In the genomic region with DNA sequence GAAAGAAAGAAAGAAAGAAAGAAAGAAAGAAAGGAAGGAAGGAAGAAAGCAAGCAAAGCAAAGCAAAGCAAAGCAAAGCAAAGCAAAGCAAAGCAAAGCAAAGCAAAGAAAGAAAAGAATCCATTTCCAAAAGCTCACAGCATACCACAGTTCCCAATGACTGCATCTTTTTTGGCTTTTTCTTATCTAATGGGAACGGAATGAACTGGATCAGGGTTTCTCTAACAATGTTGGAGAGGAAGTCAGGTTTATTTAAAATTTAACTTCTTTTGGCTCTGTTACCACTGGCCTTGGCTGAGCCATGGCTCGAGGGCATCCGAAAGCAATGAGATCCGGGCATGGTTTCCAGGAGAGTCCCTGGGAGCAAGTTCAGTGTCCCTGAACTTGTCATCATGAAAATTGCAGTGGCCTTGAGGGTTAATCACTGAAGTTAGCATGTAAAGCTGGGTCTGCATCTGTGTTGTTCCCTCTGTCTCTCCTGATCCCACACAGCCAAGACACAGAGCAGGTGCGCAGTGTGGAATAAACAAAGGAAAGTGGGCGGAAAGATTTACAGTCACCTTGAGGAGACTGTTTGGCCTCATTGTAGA, we compare ENCODE assay signal across 13 cellular contexts. TPM values are rescaled to one million over a fixed set of nuclear protein-coding genes. Genes with fewer than 3 reads are reported as not detected.
DNase-seq lines count a peak whose midpoint lies in the region; ATAC-seq and TF ChIP-seq lines count a peak whose summit lies in the region.
"Had no signal": no experiment of that assay in that cellular context is flagged by ENCODE, and none has a peak within 500 bp of the region (broad histone marks: within the 10 kb centered on the region; RNA-seq: fewer than 3 reads in every experiment).

No MANE protein-coding gene starts in this region.

- no peaks in the 10 kb centered on the region for H3K9me3 Mint-ChIP-seq in activated CD8-positive, alpha-beta T cell treated with anti-CD3 and anti-CD28 coated beads for 36 hours
- H3K9me3 Mint-ChIP-seq in nephron progenitor cell = peaks cover 7% of the 10 kb centered on the region
- H3K9me3 Mint-ChIP-seq: stimulated activated naive CD8-positive, alpha-beta T cell treated with anti-CD3 and anti-CD28 coated beads, Interleukin-15, Interleukin-2, amounts not matched to agents 100 ng/mL and 50 ng/mL, for 24 hours had no signal

- TF ChIP-seq CTCF in Panc1 (IDR thresholded peaks at IDR 0.05) (no peak), esophagus squamous epithelium (IDR thresholded peaks at IDR 0.05) (no peak), liver (IDR thresholded peaks at IDR 0.05; ENCODE audit: low read depth, low read length, missing input control) (no peak), thoracic aorta (IDR thresholded peaks at IDR 0.05) (no peak), nephron progenitor cell (IDR thresholded peaks at IDR 0.05) (no peak)
- TF ChIP-seq CTCF in activated CD8-positive, alpha-beta T cell treated with anti-CD3 and anti-CD28 coated beads for 36 hours (IDR thresholded peaks at IDR 0.05) = no peak

- no peak overlapping the region for H3K27ac Mint-ChIP-seq in activated CD8-positive, alpha-beta T cell treated with anti-CD3 and anti-CD28 coated beads for 36 hours
- H3K27ac Mint-ChIP-seq in nephron progenitor cell = no peak overlapping the region
- H3K27ac Mint-ChIP-seq: stimulated activated naive CD8-positive, alpha-beta T cell treated with anti-CD3 and anti-CD28 coated beads, Interleukin-15, Interleukin-2, amounts not matched to agents 100 ng/mL and 50 ng/mL, for 24 hours had no signal

- peaks cover 12% of the 10 kb centered on the region for H3K4me1 ChIP-seq in Panc1 (ENCODE audit: control insufficient read depth, insufficient read depth, low read length)
- peaks cover 7 to 42% (median 9%) of the 10 kb centered on the region in 3 donors for H3K4me1 ChIP-seq in esophagus squamous epithelium
- H3K4me1 ChIP-seq in liver (ENCODE audit: control insufficient read depth in 4 of 4, insufficient read depth in 4 of 4, low read length in 3 of 4) = peaks cover 9 to 35% (median 24%) of the 10 kb centered on the region in 4 donors
- peaks cover 47 to 64% of the 10 kb centered on the region in 2 donors for H3K4me1 ChIP-seq in thoracic aorta (ENCODE audit: control insufficient read depth in 1 of 2, low read depth in 2 of 2)

- in situ Hi-C loops in Panc1 (cut with HindIII; ENCODE audit: low pct_unique_long_range_greater_than_20kb, low sequenced_read_pairs) = no loop called here

- POLR2A ChIA-PET in Panc1 (lab: Charles Lee) = interaction anchor here (0.6 kb wide), 1 partner anchor 34 kb away, joined by 7 read pairs; a partner anchor contains a TSS
- POLR2A ChIA-PET in activated CD8-positive, alpha-beta T cell treated with anti-CD3 and anti-CD28 coated beads for 36 hours (lab: Charles Lee) = no interaction called here

- H3K4me3 Mint-ChIP-seq in activated CD8-positive, alpha-beta T cell treated with anti-CD3 and anti-CD28 coated beads for 36 hours = no peak overlapping the region
- no peak overlapping the region for H3K4me3 Mint-ChIP-seq in nephron progenitor cell
- H3K4me3 Mint-ChIP-seq: naive thymus-derived CD8-positive, alpha-beta T cell; stimulated activated naive CD8-positive, alpha-beta T cell treated with anti-CD3 and anti-CD28 coated beads, Interleukin-15, Interleukin-2, amounts not matched to agents 100 ng/mL and 50 ng/mL, for 24 hours had no signal

- no peak overlapping the region for H3K4me3 ChIP-seq in Panc1 (ENCODE audit: low read depth in 2 of 2, low read length in 2 of 2)
- no peak overlapping the region for H3K4me3 ChIP-seq in esophagus squamous epithelium
- no peak overlapping the region for H3K4me3 ChIP-seq in liver (ENCODE audit: low read depth in 1 of 3, low read length in 3 of 3)
- peak overlapping the region; percentile 58 for H3K4me3 ChIP-seq in thoracic aorta

- H3K27ac ChIP-seq in Panc1 (ENCODE audit: low read length) (peak overlapping the region; percentile 82), esophagus squamous epithelium (peak overlapping the region; percentile 42 to 79 (median 68)), liver (ENCODE audit: low read depth in 1 of 2, low read length in 2 of 2) (peak overlapping the region; percentile 75 to 82), thoracic aorta (peak overlapping the region; percentile 94)

- TF ChIP-seq POLR2A in esophagus squamous epithelium (IDR thresholded peaks at IDR 0.05) = no peak

- peaks cover 10% of the 10 kb centered on the region for H3K27me3 Mint-ChIP-seq in activated CD8-positive, alpha-beta T cell treated with anti-CD3 and anti-CD28 coated beads for 36 hours
- H3K27me3 Mint-ChIP-seq in nephron progenitor cell (ENCODE audit: low read depth, poor library complexity) = peaks cover 3% of the 10 kb centered on the region

- H3K9ac ChIP-seq in liver (ENCODE audit: low read depth in 1 of 2, low read length in 2 of 2) = no peak overlapping the region

- H3K27me3 ChIP-seq in Panc1 (ENCODE audit: control insufficient read depth, insufficient read depth, low read length) (no peaks in the 10 kb centered on the region), esophagus squamous epithelium (no peaks in the 10 kb centered on the region), liver (ENCODE audit: control insufficient read depth in 4 of 4, insufficient read depth in 4 of 4, low read length in 3 of 4) (no peaks in the 10 kb centered on the region), thoracic aorta (replicated peaks; ENCODE audit: insufficient read depth) (no peaks in the 10 kb centered on the region)

- peaks cover 2% of the 10 kb centered on the region for H3K4me1 Mint-ChIP-seq in activated CD8-positive, alpha-beta T cell treated with anti-CD3 and anti-CD28 coated beads for 36 hours (ENCODE audit: low read depth)
- peaks cover 5% of the 10 kb centered on the region for H3K4me1 Mint-ChIP-seq in nephron progenitor cell

- DNase-seq in Panc1 (ENCODE audit: low read depth, low spot score) = no peak
- DNase-seq in esophagus squamous epithelium (lab: John Stamatoyannopoulos, UW) = no peak
- no peak for DNase-seq in thoracic aorta (ENCODE audit: low spot score)
- no peak for DNase-seq in NCI-H2029 treated with DMSO at 0.1 percent for 48 hours (lab: John Stamatoyannopoulos, UW)
- no peak for DNase-seq in activated CD8-positive, alpha-beta T cell treated with anti-CD3 and anti-CD28 coated beads for 36 hours
- DNase-seq in nephron progenitor cell = no peak
- no peak for DNase-seq in NCI-H774 (lab: John Stamatoyannopoulos, UW)
- DNase-seq: activated gamma-delta T cell; GOT3; naive thymus-derived CD8-positive, alpha-beta T cell; NCI-H2171 had no signal

- intact Hi-C loops in Panc1 (cut with micrococcal nuclease; ENCODE audit: unreplicated experiment) (no loop called here), esophagus squamous epithelium (cut with DNase I) (loop anchor here (5.0 kb wide), 1 partner anchor 163 kb away; a partner anchor contains a TSS)
- intact Hi-C loops in activated CD8-positive, alpha-beta T cell treated with anti-CD3 and anti-CD28 coated beads for 36 hours (cut with micrococcal nuclease) = no loop called here

- CTCF ChIA-PET in Panc1 (lab: Charles Lee) = interaction anchor here (0.6 kb wide), 1 partner anchor 74 kb away, joined by 3 read pairs; no protein-coding TSS in a partner anchor
- CTCF ChIA-PET in activated CD8-positive, alpha-beta T cell treated with anti-CD3 and anti-CD28 coated beads for 36 hours (lab: Charles Lee) = interaction anchor here (0.9 kb wide), 2 partner anchors 8 to 100 kb away, joined by 3 to 4 read pairs; no protein-coding TSS in a partner anchor

- H3K36me3 ChIP-seq in Panc1 (ENCODE audit: control insufficient read depth, insufficient read depth, low read length) (no peaks in the 10 kb centered on the region), esophagus squamous epithelium (no peaks in the 10 kb centered on the region), liver (ENCODE audit: control insufficient read depth in 4 of 4, insufficient read depth in 3 of 4, low read depth in 1 of 4, low read length in 3 of 4) (no peaks in the 10 kb centered on the region), thoracic aorta (no peaks in the 10 kb centered on the region)

- ATAC-seq in Panc1 = no peak
- ATAC-seq in thoracic aorta (ENCODE audit: insufficient number of reproducible peaks, low FRiP score, low read depth) = peak; percentile 80
- no peak for ATAC-seq in activated CD8-positive, alpha-beta T cell treated with anti-CD3 and anti-CD28 coated beads for 36 hours
- ATAC-seq: naive thymus-derived CD8-positive, alpha-beta T cell had no signal

- BruUV-seq in Panc1 (replicated peaks; lab: Mats Ljungman, UMichigan) = no TSS peak

- H3K9me3 ChIP-seq in Panc1 (ENCODE audit: control insufficient read depth, insufficient read depth, low read depth, low read length) (no peaks in the 10 kb centered on the region), esophagus squamous epithelium (no peaks in the 10 kb centered on the region), liver (ENCODE audit: control insufficient read depth in 4 of 4, low read length in 3 of 4) (no peaks in the 10 kb centered on the region), thoracic aorta (no peaks in the 10 kb centered on the region)

- 32 to 50% methylated on average over 6 of the region's 6 CpGs for WGBS in esophagus squamous epithelium, 2 donors
- 31% methylated on average over 6 of the region's 6 CpGs for WGBS in liver

- H3K36me3 Mint-ChIP-seq in activated CD8-positive, alpha-beta T cell treated with anti-CD3 and anti-CD28 coated beads for 36 hours (ENCODE audit: low read depth) = no peaks in the 10 kb centered on the region
- H3K36me3 Mint-ChIP-seq in nephron progenitor cell (ENCODE audit: low read depth) = no peaks in the 10 kb centered on the region

- TF ChIP-seq RAD21 in liver (IDR thresholded peaks at IDR 0.05) = peak; percentile 53 to 62

TF ChIP-seq in liver, 16 proteins besides CTCF, POLR2A, EP300 and RAD21 (continues in another document):
- peak; percentile 76 to 91 for TF ChIP-seq JUND (IDR thresholded peaks at IDR 0.05)
- TF ChIP-seq, protein P1, sequence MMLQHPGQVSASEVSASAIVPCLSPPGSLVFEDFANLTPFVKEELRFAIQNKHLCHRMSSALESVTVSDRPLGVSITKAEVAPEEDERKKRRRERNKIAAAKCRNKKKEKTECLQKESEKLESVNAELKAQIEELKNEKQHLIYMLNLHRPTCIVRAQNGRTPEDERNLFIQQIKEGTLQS (IDR thresholded peaks at IDR 0.05) = peak; percentile 50
- TF ChIP-seq RXRA (IDR thresholded peaks at IDR 0.05) = peak; percentile 91
- peak; percentile 85 for TF ChIP-seq YY1 (IDR thresholded peaks at IDR 0.05)
- peak; percentile 44 for TF ChIP-seq FOXA1 (IDR thresholded peaks at IDR 0.05)

RNA-seq across cellular contexts. Expression of a gene that starts 34.6 kb away (rescaled TPM):
- 166 TPM for total RNA-seq in Panc1 (2021; ENCODE audit: unreplicated experiment)
- 83.3 TPM for polyA plus RNA-seq in Panc1 (2012; ENCODE audit: insufficient read length)
- 10 to 100 TPM; 14.6 to 42.8 (median 23.7) TPM for total RNA-seq in esophagus squamous epithelium
- total RNA-seq in liver = 10 to 100 TPM; 13.6 to 46.9 TPM
- 10 to 100 TPM; 14.6 to 25.0 TPM for polyA plus RNA-seq in liver
- total RNA-seq in thoracic aorta = 10 to 100 TPM; 79.2 to 84.4 TPM
- total RNA-seq in activated CD8-positive, alpha-beta T cell treated with anti-CD3 and anti-CD28 coated beads for 36 hours = 100 to 1,000 TPM; 100 to 102 TPM
